ENCODE assay signal across 8 cellular contexts in the genomic region with DNA sequence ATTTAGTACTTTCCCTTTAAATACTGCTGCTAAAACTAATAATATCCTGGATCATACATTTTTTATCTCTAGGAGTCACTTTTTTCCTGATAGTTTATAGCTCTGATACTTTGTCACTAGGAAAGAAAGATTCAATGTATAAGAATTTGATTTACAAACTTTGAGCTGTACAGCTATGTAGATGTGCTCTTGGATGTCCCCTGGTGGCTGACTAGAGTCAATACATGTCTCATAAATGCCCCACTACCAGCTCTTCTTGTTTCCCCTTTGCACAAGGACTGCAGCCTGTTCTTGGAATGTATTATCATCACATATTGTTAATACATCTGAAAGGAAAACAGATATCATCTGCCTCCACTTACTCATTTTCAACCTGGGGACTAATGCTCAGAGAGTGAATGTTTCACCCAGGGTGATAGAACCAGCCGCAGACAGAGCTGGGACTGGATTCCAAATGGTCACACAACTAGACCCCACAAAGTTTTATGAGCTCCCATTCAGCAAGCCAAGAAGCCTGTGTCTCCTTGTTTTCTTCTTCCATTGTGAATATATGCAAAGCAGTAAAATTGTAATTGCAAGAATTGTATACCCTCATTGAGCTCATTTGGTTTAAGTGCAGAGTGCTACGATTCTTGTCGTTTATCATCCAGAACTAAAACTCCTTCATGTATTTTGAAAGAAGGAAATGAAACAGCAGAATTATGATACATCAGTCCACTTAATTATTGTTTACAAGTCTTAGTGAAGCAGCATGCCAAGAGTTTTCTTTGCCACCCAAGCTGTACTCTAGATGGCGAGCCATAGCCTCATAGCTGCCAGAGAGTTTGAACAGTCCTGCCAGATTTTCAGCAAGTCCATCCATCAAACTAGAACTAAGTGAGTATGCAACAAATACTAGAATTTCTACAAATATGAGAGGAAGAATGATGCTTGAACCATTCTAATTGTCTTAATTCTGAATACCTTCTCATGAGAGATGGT.
A peak's percentile ranks its signal among the peaks of the same experiment; 100 is the strongest.
DNase-seq lines count a peak whose midpoint lies in the region; ATAC-seq and TF ChIP-seq lines count a peak whose summit lies in the region.

No MANE protein-coding gene starts in this region.

- H3K27me3 Mint-ChIP-seq in activated CD4-positive, alpha-beta T cell treated with anti-CD3 and anti-CD28 coated beads, Interleukin-2, amount 10 ng/mL, durations not matched to agents 24 days and 14 days: peaks cover 2% of the 10 kb centered on the region
- H3K27me3 Mint-ChIP-seq in progenitor cell of endocrine pancreas: no peaks in the 10 kb centered on the region

- 23 to 24% methylated on average over 4 of the region's 4 CpGs for WGBS in aorta, 2 donors

- ATAC-seq in GM18520 (IDR thresholded peaks at IDR 0.05; ENCODE audit: unreplicated experiment) (peak; percentile 84), HG02884 (IDR thresholded peaks at IDR 0.05; ENCODE audit: unreplicated experiment) (peak; percentile 98), aorta (ENCODE audit: low FRiP score) (no peak)

- H3K9me3 ChIP-seq in BE2C: no peaks in the 10 kb centered on the region
- H3K9me3 ChIP-seq in aorta (ENCODE audit: control insufficient read depth, low read length): no peaks in the 10 kb centered on the region

- no peaks in the 10 kb centered on the region for H3K4me1 Mint-ChIP-seq in activated CD4-positive, alpha-beta T cell treated with anti-CD3 and anti-CD28 coated beads, Interleukin-2, amount 10 ng/mL, durations not matched to agents 24 days and 14 days
- no peaks in the 10 kb centered on the region for H3K4me1 Mint-ChIP-seq in progenitor cell of endocrine pancreas (ENCODE audit: low read depth)

- intact Hi-C loops in activated CD4-positive, alpha-beta T cell treated with anti-CD3 and anti-CD28 coated beads, Interleukin-2, amount 10 ng/mL, durations not matched to agents 24 days and 14 days (cut with micrococcal nuclease): no loop called here
- intact Hi-C loops in aorta (cut with DNase I): no loop called here

- H3K4me1 ChIP-seq in BE2C (no peaks in the 10 kb centered on the region), aorta (ENCODE audit: control insufficient read depth in 1 of 2, insufficient read depth in 2 of 2, low read length in 2 of 2) (peaks cover 4 to 7% of the 10 kb centered on the region in 2 donors)

- H3K27ac ChIP-seq in aorta (ENCODE audit: low read depth in 1 of 2, low read length in 2 of 2): no peak overlapping the region

- H3K27me3 ChIP-seq in BE2C (no peaks in the 10 kb centered on the region), aorta (ENCODE audit: control insufficient read depth in 1 of 2, insufficient read depth in 2 of 2, low read length in 1 of 2) (no peaks in the 10 kb centered on the region)

- no peak overlapping the region for H3K4me3 Mint-ChIP-seq in activated CD4-positive, alpha-beta T cell treated with anti-CD3 and anti-CD28 coated beads, Interleukin-2, amount 10 ng/mL, durations not matched to agents 24 days and 14 days
- no peak overlapping the region for H3K4me3 Mint-ChIP-seq in progenitor cell of endocrine pancreas (ENCODE audit: low read depth)

- H3K36me3 ChIP-seq in BE2C (no peaks in the 10 kb centered on the region), aorta (ENCODE audit: control insufficient read depth in 1 of 2, insufficient read depth in 2 of 2, low read length in 1 of 2) (no peaks in the 10 kb centered on the region)

- H3K36me3 Mint-ChIP-seq in activated CD4-positive, alpha-beta T cell treated with anti-CD3 and anti-CD28 coated beads, Interleukin-2, amount 10 ng/mL, durations not matched to agents 24 days and 14 days (ENCODE audit: low read depth): no peaks in the 10 kb centered on the region
- no peaks in the 10 kb centered on the region for H3K36me3 Mint-ChIP-seq in progenitor cell of endocrine pancreas (ENCODE audit: insufficient read depth)

- no peak overlapping the region for H3K27ac Mint-ChIP-seq in activated CD4-positive, alpha-beta T cell treated with anti-CD3 and anti-CD28 coated beads, Interleukin-2, amount 10 ng/mL, durations not matched to agents 24 days and 14 days
- no peak overlapping the region for H3K27ac Mint-ChIP-seq in progenitor cell of endocrine pancreas

- peak; percentile 79 for TF ChIP-seq CTCF in BE2C (IDR thresholded peaks at IDR 0.05; ENCODE audit: low read depth, low read length)
- TF ChIP-seq CTCF in foreskin fibroblast (IDR thresholded peaks at IDR 0.05; ENCODE audit: low read depth, low read length): peak; percentile 86
- TF ChIP-seq CTCF in progenitor cell of endocrine pancreas (IDR thresholded peaks at IDR 0.05; ENCODE audit: unreplicated experiment): peak; percentile 90

- no peaks in the 10 kb centered on the region for H3K9me3 Mint-ChIP-seq in activated CD4-positive, alpha-beta T cell treated with anti-CD3 and anti-CD28 coated beads, Interleukin-2, amount 10 ng/mL, durations not matched to agents 24 days and 14 days
- peaks cover 13% of the 10 kb centered on the region for H3K9me3 Mint-ChIP-seq in progenitor cell of endocrine pancreas (ENCODE audit: low read depth)

- DNase-seq in BE2C (peak; percentile 44), NCI-H146 (lab: John Stamatoyannopoulos, UW) (peak; percentile 13), foreskin fibroblast (peak; percentile 10 to 69), progenitor cell of endocrine pancreas (ENCODE audit: low spot score, unreplicated experiment) (peak; percentile 12), aorta (no peak)
- DNase-seq in activated CD4-positive, alpha-beta T cell treated with anti-CD3 and anti-CD28 coated beads, Interleukin-2, amount 10 ng/mL, durations not matched to agents 24 days and 14 days: peak; percentile 71

- H3K4me3 ChIP-seq in BE2C (ENCODE audit: low read depth, low read length) (no peak overlapping the region), foreskin fibroblast (ENCODE audit: low read depth in 1 of 2, low read length in 2 of 2) (no peak overlapping the region), aorta (ENCODE audit: low read length in 2 of 2) (no peak overlapping the region)

Comparison
In these comparisons a context has a peak if more than half of its experiments do, and no peak if none do; other contexts are left out.
1. DNase-seq: peak in BE2C (single experiment), NCI-H146 (single experiment), activated CD4-positive, alpha-beta T cell treated with anti-CD3 and anti-CD28 coated beads, Interleukin-2, amount 10 ng/mL, durations not matched to agents 24 days and 14 days (single experiment), foreskin fibroblast (2 of 2) and progenitor cell of endocrine pancreas (single experiment); none in aorta (0 of 2).
2. Peak in every context shown above with its lines, with median percentiles within 50 percentile points of each other: CTCF ChIP-seq.